ENCODE assay signal across 24 cellular contexts in the genomic region with DNA sequence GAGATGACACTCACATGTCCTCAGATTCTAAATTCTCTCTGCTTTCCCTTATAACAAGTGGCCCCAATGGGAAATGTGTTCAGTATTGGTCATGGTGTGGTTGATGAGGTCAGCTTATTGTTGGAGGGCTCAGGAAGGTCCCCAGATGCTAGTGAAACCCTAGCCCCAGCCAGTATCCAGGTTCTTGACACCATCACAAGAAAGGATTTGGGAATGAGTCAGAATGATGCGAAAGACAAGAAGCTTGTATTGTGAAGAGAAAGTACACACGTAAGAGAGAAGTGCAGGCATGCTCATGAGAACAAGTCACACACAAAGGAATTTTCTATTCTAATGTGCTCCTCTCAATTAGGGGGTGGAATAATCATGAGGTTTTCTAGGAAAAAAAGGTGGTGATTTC. TPM values are rescaled to one million over a fixed set of nuclear protein-coding genes. Genes with fewer than 3 reads are reported as not detected.
DNase-seq lines count a peak whose midpoint lies in the region; ATAC-seq, FAIRE-seq and TF ChIP-seq lines count a peak whose summit lies in the region.
"Had no signal": no experiment of that assay in that cellular context is flagged by ENCODE, and none has a peak within 500 bp of the region (broad histone marks: within the 10 kb centered on the region; RNA-seq: fewer than 3 reads in every experiment).

No MANE protein-coding gene starts in this region.

- H3K4me3 ChIP-seq in HFF-Myc (replicated peaks; ENCODE audit: low read depth, low read length) (no peak overlapping the region), astrocyte (ENCODE audit: insufficient read depth, low read depth, low read length) (no peak overlapping the region), keratinocyte (ENCODE audit: control insufficient read depth in 2 of 3, extremely low read depth in 1 of 3, insufficient read depth in 2 of 3, low read depth in 1 of 3, low read length in 3 of 3) (peak overlapping the region in 1 of 3 experiments; percentile 26), HAP-1 (no peak overlapping the region)
- H3K4me3 ChIP-seq: skin epidermis had no signal

- H3K27me3 ChIP-seq in astrocyte (ENCODE audit: insufficient read depth, low read length) (no peaks in the 10 kb centered on the region), keratinocyte (ENCODE audit: control insufficient read depth, extremely low read depth, insufficient read depth, low read length) (no peaks in the 10 kb centered on the region), HAP-1 (ENCODE audit: low read depth) (no peaks in the 10 kb centered on the region)

- intact Hi-C loops in posterior cingulate gyrus (cut with DNase I) = no loop called here

- H3K27ac ChIP-seq in astrocyte (ENCODE audit: low read depth, low read length) = peak overlapping the region; percentile 16
- H3K27ac ChIP-seq in keratinocyte (ENCODE audit: control insufficient read depth, insufficient read depth, low read length) = peak overlapping the region; percentile 90
- H3K27ac ChIP-seq: HL-60, skin epidermis had no signal

- FAIRE-seq in astrocyte (lab: Jason Lieb, UNC) (no peak), keratinocyte (lab: Jason Lieb, UNC) (peak; percentile 93)
- FAIRE-seq: TTC549 had no signal

- no peak overlapping the region for H3K4me3 Mint-ChIP-seq in astrocyte (ENCODE audit: unreplicated experiment)
- H3K4me3 Mint-ChIP-seq: activated CD4-positive, alpha-beta memory T cell treated with anti-CD3 and anti-CD28 coated beads for 36 hours; activated naive CD8-positive, alpha-beta T cell treated with anti-CD3 and anti-CD28 coated beads, Interleukin-2, amount 10 ng/mL, durations not matched to agents 7 days and 5 days; activated T-cell treated with anti-CD3 and anti-CD28 coated beads, Interleukin-2, amount 50 U/mL, for 4 hours; endodermal cell; stimulated activated memory B cell treated with anti-CD40 and anti-IgM and Interleukin-4, amounts not matched to agents 10 μg/mL and 1 μg/mL and 100 μg/mL, for 72 hours had no signal

- TF ChIP-seq CTCF in HFF-Myc (IDR thresholded peaks at IDR 0.05; ENCODE audit: low read depth, low read length, missing control alignments) = no peak
- no peak for TF ChIP-seq CTCF in astrocyte (IDR thresholded peaks at IDR 0.05; ENCODE audit: insufficient read depth, low read depth, low read length)
- no peak for TF ChIP-seq CTCF in keratinocyte (optimal IDR thresholded peaks at IDR 0.05 in 1 of 3, IDR thresholded peaks at IDR 0.05 in 1 of 3, conservative IDR thresholded peaks at IDR 0.05 in 1 of 3; ENCODE audit: extremely low read depth in 1 of 3, insufficient read depth in 2 of 3, low read length in 3 of 3)

- H3K9ac ChIP-seq in astrocyte (ENCODE audit: low read length) = no peak overlapping the region
- H3K9ac ChIP-seq in keratinocyte (ENCODE audit: control insufficient read depth, extremely low read depth, insufficient read depth, low read length) = peak overlapping the region; percentile 5
- H3K9ac ChIP-seq: SK-N-SH had no signal

- H2AFZ ChIP-seq in astrocyte (ENCODE audit: low read depth, low read length) = no peak overlapping the region
- no peak overlapping the region for H2AFZ ChIP-seq in keratinocyte (ENCODE audit: control insufficient read depth, low read length)

- peak overlapping the region; percentile 70 for H3K27ac Mint-ChIP-seq in astrocyte (ENCODE audit: unreplicated experiment)
- H3K27ac Mint-ChIP-seq: activated CD4-positive, alpha-beta memory T cell treated with anti-CD3 and anti-CD28 coated beads for 36 hours; activated naive CD8-positive, alpha-beta T cell treated with anti-CD3 and anti-CD28 coated beads, Interleukin-2, amount 10 ng/mL, durations not matched to agents 7 days and 5 days; endodermal cell; stimulated activated memory B cell treated with anti-CD40 and anti-IgM and Interleukin-4, amounts not matched to agents 10 μg/mL and 1 μg/mL and 100 μg/mL, for 72 hours had no signal

- ATAC-seq in GM18907 (IDR thresholded peaks at IDR 0.05; ENCODE audit: unreplicated experiment) = no peak
- ATAC-seq: activated T-cell treated with anti-CD3 and anti-CD28 coated beads, Interleukin-2, amount 50 U/mL, for 4 hours; stimulated activated memory B cell treated with anti-CD40 and anti-IgM and Interleukin-4, amounts not matched to agents 10 μg/mL and 1 μg/mL and 100 μg/mL, for 72 hours had no signal

- H3K9me3 Mint-ChIP-seq in astrocyte (ENCODE audit: unreplicated experiment) = no peaks in the 10 kb centered on the region
- H3K9me3 Mint-ChIP-seq: activated CD4-positive, alpha-beta memory T cell treated with anti-CD3 and anti-CD28 coated beads for 36 hours; activated naive CD8-positive, alpha-beta T cell treated with anti-CD3 and anti-CD28 coated beads, Interleukin-2, amount 10 ng/mL, durations not matched to agents 7 days and 5 days; activated T-cell treated with anti-CD3 and anti-CD28 coated beads, Interleukin-2, amount 50 U/mL, for 4 hours; endodermal cell; stimulated activated memory B cell treated with anti-CD40 and anti-IgM and Interleukin-4, amounts not matched to agents 10 μg/mL and 1 μg/mL and 100 μg/mL, for 72 hours had no signal

- H3K36me3 Mint-ChIP-seq in astrocyte (ENCODE audit: low read depth, unreplicated experiment) = no peaks in the 10 kb centered on the region
- H3K36me3 Mint-ChIP-seq: activated CD4-positive, alpha-beta memory T cell treated with anti-CD3 and anti-CD28 coated beads for 36 hours; activated naive CD8-positive, alpha-beta T cell treated with anti-CD3 and anti-CD28 coated beads, Interleukin-2, amount 10 ng/mL, durations not matched to agents 7 days and 5 days; stimulated activated memory B cell treated with anti-CD40 and anti-IgM and Interleukin-4, amounts not matched to agents 10 μg/mL and 1 μg/mL and 100 μg/mL, for 72 hours had no signal

- H3K79me2 ChIP-seq in astrocyte (ENCODE audit: insufficient read depth, low read length) = no peaks in the 10 kb centered on the region
- H3K79me2 ChIP-seq in keratinocyte (ENCODE audit: control insufficient read depth, insufficient read depth, low read length) = no peaks in the 10 kb centered on the region

- no peaks in the 10 kb centered on the region for H3K27me3 Mint-ChIP-seq in astrocyte (ENCODE audit: low read depth, unreplicated experiment)
- H3K27me3 Mint-ChIP-seq: activated CD4-positive, alpha-beta memory T cell treated with anti-CD3 and anti-CD28 coated beads for 36 hours; activated naive CD8-positive, alpha-beta T cell treated with anti-CD3 and anti-CD28 coated beads, Interleukin-2, amount 10 ng/mL, durations not matched to agents 7 days and 5 days; stimulated activated memory B cell treated with anti-CD40 and anti-IgM and Interleukin-4, amounts not matched to agents 10 μg/mL and 1 μg/mL and 100 μg/mL, for 72 hours had no signal

- no peaks in the 10 kb centered on the region for H3K9me3 ChIP-seq in astrocyte (ENCODE audit: insufficient read depth, low read depth, low read length)
- H3K9me3 ChIP-seq in keratinocyte (ENCODE audit: control insufficient read depth, low read depth, low read length) = no peaks in the 10 kb centered on the region
- no peaks in the 10 kb centered on the region for H3K9me3 ChIP-seq in HAP-1
- H3K9me3 ChIP-seq: Caco-2, SK-N-SH had no signal

- no peaks in the 10 kb centered on the region for H3K36me3 ChIP-seq in astrocyte (ENCODE audit: insufficient read depth, low read length)
- H3K36me3 ChIP-seq in keratinocyte (ENCODE audit: control insufficient read depth in 2 of 2, extremely low read depth in 1 of 2, insufficient read depth in 2 of 2, low read length in 2 of 2) = no peaks in the 10 kb centered on the region
- H3K36me3 ChIP-seq in HAP-1 (replicated peaks) = no peaks in the 10 kb centered on the region

- dilution Hi-C loops in keratinocyte (cut with MboI; ENCODE audit: extremely low pct_ligation_motif_present, low sequenced_read_pairs) = no loop called here

- H4K20me1 ChIP-seq in astrocyte (ENCODE audit: insufficient read depth, low read length) (no peaks in the 10 kb centered on the region), keratinocyte (ENCODE audit: control insufficient read depth, extremely low read depth, insufficient read depth, low read length) (no peaks in the 10 kb centered on the region)

- peaks cover 7% of the 10 kb centered on the region for H3K4me1 Mint-ChIP-seq in astrocyte (ENCODE audit: low read depth, unreplicated experiment)
- H3K4me1 Mint-ChIP-seq: activated naive CD8-positive, alpha-beta T cell treated with anti-CD3 and anti-CD28 coated beads, Interleukin-2, amount 10 ng/mL, durations not matched to agents 7 days and 5 days; stimulated activated memory B cell treated with anti-CD40 and anti-IgM and Interleukin-4, amounts not matched to agents 10 μg/mL and 1 μg/mL and 100 μg/mL, for 72 hours had no signal

- DNase-seq in A172 (ENCODE audit: low spot score) = peak; percentile 14
- peak; percentile 49 for DNase-seq in HFF-Myc (ENCODE audit: extremely low read depth, low read depth)
- peak; percentile 64 for DNase-seq in astrocyte (ENCODE audit: low read depth)
- peak; percentile 92 for DNase-seq in keratinocyte (ENCODE audit: low read depth, low spot score)
- no peak for DNase-seq in HAP-1 (ENCODE audit: low spot score in 2 of 2)
- DNase-seq in posterior cingulate gyrus = no peak
- DNase-seq in iPS-NIHi7 (ENCODE audit: extremely low spot score) = no peak
- DNase-seq: activated CD4-positive, alpha-beta memory T cell treated with anti-CD3 and anti-CD28 coated beads for 36 hours; activated naive CD8-positive, alpha-beta T cell treated with anti-CD3 and anti-CD28 coated beads, Interleukin-2, amount 10 ng/mL, durations not matched to agents 7 days and 5 days; activated T-cell treated with anti-CD3 and anti-CD28 coated beads, Interleukin-2, amount 50 U/mL, for 4 hours; Caco-2; endodermal cell; glutamatergic neuron; kidney glomerular epithelial cell; NCI-H187; NCI-H510A treated with DMSO at 0.1 percent for 48 hours; nucleus accumbens; OCI-M1; SK-N-SH had no signal

- no peaks in the 10 kb centered on the region for H3K9me1 ChIP-seq in keratinocyte (ENCODE audit: control insufficient read depth, extremely low read depth, insufficient read depth, low read length)

- in situ Hi-C loops in HAP-1 (cut with MboI; ENCODE audit: low sequenced_read_pairs) = no loop called here

- H3K4me1 ChIP-seq in astrocyte (ENCODE audit: insufficient read depth, low read length) = peaks cover 8% of the 10 kb centered on the region
- peaks cover 27% of the 10 kb centered on the region for H3K4me1 ChIP-seq in keratinocyte (ENCODE audit: control insufficient read depth, extremely low read depth, insufficient read depth, low read length)
- no peaks in the 10 kb centered on the region for H3K4me1 ChIP-seq in HAP-1
- H3K4me1 ChIP-seq: Caco-2 had no signal

- H3K4me2 ChIP-seq in astrocyte (ENCODE audit: low read length) (peak overlapping the region; percentile 57), keratinocyte (ENCODE audit: control insufficient read depth, extremely low read depth, insufficient read depth, low read depth, low read length) (peak overlapping the region; percentile 71)
- H3K4me2 ChIP-seq: SK-N-SH had no signal

RNA-seq across cellular contexts. Expression of a gene that starts 34.9 kb away (rescaled TPM):
- total RNA-seq in A172 (2014; rRNA removed; shearing (Covaris generic)) = not detected in 2 replicates
- 0.07 and 0.17 TPM in 2 replicates for total RNA-seq in astrocyte
- polyA plus RNA-seq in keratinocyte = 0.04 to 0.12 TPM (median 0.04 TPM) in 3 replicates
- polyA plus RNA-seq in keratinocyte (2011; ENCODE audit: low read depth) = not detected
- polyA plus RNA-seq in keratinocyte (2011; cell fraction: cytosol; rRNA removed) = 0.04 and 0.09 TPM in 2 replicates
- 0.05 and 0.08 TPM in 2 replicates for polyA plus RNA-seq in keratinocyte (2011; cell fraction: nucleus; rRNA removed)
- polyA plus RNA-seq in keratinocyte (2012; ENCODE audit: low replicate concordance) = 0.02 and 0.06 TPM in 2 replicates
- 0.06 to 0.10 TPM in 2 of 3 replicates, not detected in the other for polyA minus RNA-seq in keratinocyte
- not detected for polyA minus RNA-seq in keratinocyte (2011; cell fraction: cytosol; rRNA and poly(A)+ RNA removed)
- 0.11 and 0.16 TPM in 2 replicates for polyA minus RNA-seq in keratinocyte (2011; cell fraction: nucleus; rRNA and poly(A)+ RNA removed)
- total RNA-seq: activated CD4-positive, alpha-beta memory T cell treated with anti-CD3 and anti-CD28 coated beads for 36 hours; activated naive CD8-positive, alpha-beta T cell treated with anti-CD3 and anti-CD28 coated beads, Interleukin-2, amount 10 ng/mL, durations not matched to agents 7 days and 5 days; activated T-cell treated with anti-CD3 and anti-CD28 coated beads, Interleukin-2, amount 50 U/mL, for 4 hours had no signal
- polyA plus RNA-seq: SK-N-SH had no signal

Comparison
In these comparisons a context has a peak if more than half of its experiments do, and no peak if none do; other contexts are left out.
1. DNase-seq: peak in A172 (single experiment), HFF-Myc (single experiment), astrocyte (single experiment) and keratinocyte (single experiment); none in HAP-1 (0 of 2), posterior cingulate gyrus (0 of 10) and iPS-NIHi7 (single experiment).